In genomic region chr14:23951590-23952143, GRCh38 we compare ENCODE assay signal across 1 cellular context.
TF ChIP-seq lines count a peak whose summit lies in the region.

No MANE protein-coding gene starts in this region.

TF ChIP-seq in K562, 482 proteins besides CTCF, POLR2A, EP300 and RAD21 (continued from another document):
- no peak for TF ChIP-seq ARID4B (CRISPR knock-in tag; IDR thresholded peaks at IDR 0.05)
- 0 out of 2 replicates have a peak, but pooled peaks have one; percentile 15 for TF ChIP-seq CXXC5 (CRISPR knock-in tag; IDR thresholded peaks at IDR 0.05)
- TF ChIP-seq MEF2A (IDR thresholded peaks at IDR 0.05; ENCODE audit: control insufficient read depth, low read depth, low read length): no peak
- no peak for TF ChIP-seq CBX5 (IDR thresholded peaks at IDR 0.05; ENCODE audit: borderline replicate concordance, low read depth)
- no peak for TF ChIP-seq SMAD1 (IDR thresholded peaks at IDR 0.05; ENCODE audit: low read depth, low read length, partially characterized antibody)
- peak; percentile 46; the same call in 1 of the 2 replicates for TF ChIP-seq ZNF583 (CRISPR knock-in tag; IDR thresholded peaks at IDR 0.05)
- TF ChIP-seq ZBTB17 (CRISPR knock-in tag; IDR thresholded peaks at IDR 0.05): no peak
- TF ChIP-seq TGIF2 (CRISPR knock-in tag; IDR thresholded peaks at IDR 0.05): no peak
- TF ChIP-seq BHLHE40 (IDR thresholded peaks at IDR 0.05; ENCODE audit: low read length): no peak
